In genomic region chr11:77068461-77069335, GRCh38 we compare ENCODE assay signal across 2 cellular contexts.
TF ChIP-seq lines count a peak whose summit lies in the region.

No MANE protein-coding gene starts in this region.

TF ChIP-seq in A549, 52 proteins besides CTCF, POLR2A, EP300 and RAD21 (continued from another document):
- no peak for TF ChIP-seq BCL3 (IDR thresholded peaks at IDR 0.05)
- no peak for TF ChIP-seq ZFP36 (IDR thresholded peaks at IDR 0.05; ENCODE audit: borderline replicate concordance, partially characterized antibody)
- TF ChIP-seq HMGXB4 (CRISPR knock-in tag; IDR thresholded peaks at IDR 0.05; ENCODE audit: borderline replicate concordance), result no peak
- TF ChIP-seq ZSCAN20 (CRISPR knock-in tag; IDR thresholded peaks at IDR 0.05), result no peak
- TF ChIP-seq SMC3 (IDR thresholded peaks at IDR 0.05), result no peak
- TF ChIP-seq RCOR1 (IDR thresholded peaks at IDR 0.05; ENCODE audit: low read depth, low read length), result no peak
- TF ChIP-seq RFX5 (IDR thresholded peaks at IDR 0.05), result no peak
- no peak for TF ChIP-seq TFCP2L1 (CRISPR knock-in tag; IDR thresholded peaks at IDR 0.05)
- no peak for TF ChIP-seq CBX8 (IDR thresholded peaks at IDR 0.05)
- TF ChIP-seq MAX (IDR thresholded peaks at IDR 0.05), result no peak
- no peak for TF ChIP-seq RNF2 (IDR thresholded peaks at IDR 0.05; ENCODE audit: borderline replicate concordance, low read depth)
- no peak for TF ChIP-seq EHF (CRISPR knock-in tag; IDR thresholded peaks at IDR 0.05)
- no peak for TF ChIP-seq FOSB (CRISPR knock-in tag; IDR thresholded peaks at IDR 0.05)
- no peak for TF ChIP-seq MAZ (IDR thresholded peaks at IDR 0.05; ENCODE audit: borderline replicate concordance, low read depth, low read length)
- TF ChIP-seq ESRRA (IDR thresholded peaks at IDR 0.05; ENCODE audit: borderline replicate concordance, low read length), result no peak

TF ChIP-seq in neural cell, 6 proteins besides CTCF, POLR2A, EP300 and RAD21 (continued from another document):
- TF ChIP-seq, protein P1, sequence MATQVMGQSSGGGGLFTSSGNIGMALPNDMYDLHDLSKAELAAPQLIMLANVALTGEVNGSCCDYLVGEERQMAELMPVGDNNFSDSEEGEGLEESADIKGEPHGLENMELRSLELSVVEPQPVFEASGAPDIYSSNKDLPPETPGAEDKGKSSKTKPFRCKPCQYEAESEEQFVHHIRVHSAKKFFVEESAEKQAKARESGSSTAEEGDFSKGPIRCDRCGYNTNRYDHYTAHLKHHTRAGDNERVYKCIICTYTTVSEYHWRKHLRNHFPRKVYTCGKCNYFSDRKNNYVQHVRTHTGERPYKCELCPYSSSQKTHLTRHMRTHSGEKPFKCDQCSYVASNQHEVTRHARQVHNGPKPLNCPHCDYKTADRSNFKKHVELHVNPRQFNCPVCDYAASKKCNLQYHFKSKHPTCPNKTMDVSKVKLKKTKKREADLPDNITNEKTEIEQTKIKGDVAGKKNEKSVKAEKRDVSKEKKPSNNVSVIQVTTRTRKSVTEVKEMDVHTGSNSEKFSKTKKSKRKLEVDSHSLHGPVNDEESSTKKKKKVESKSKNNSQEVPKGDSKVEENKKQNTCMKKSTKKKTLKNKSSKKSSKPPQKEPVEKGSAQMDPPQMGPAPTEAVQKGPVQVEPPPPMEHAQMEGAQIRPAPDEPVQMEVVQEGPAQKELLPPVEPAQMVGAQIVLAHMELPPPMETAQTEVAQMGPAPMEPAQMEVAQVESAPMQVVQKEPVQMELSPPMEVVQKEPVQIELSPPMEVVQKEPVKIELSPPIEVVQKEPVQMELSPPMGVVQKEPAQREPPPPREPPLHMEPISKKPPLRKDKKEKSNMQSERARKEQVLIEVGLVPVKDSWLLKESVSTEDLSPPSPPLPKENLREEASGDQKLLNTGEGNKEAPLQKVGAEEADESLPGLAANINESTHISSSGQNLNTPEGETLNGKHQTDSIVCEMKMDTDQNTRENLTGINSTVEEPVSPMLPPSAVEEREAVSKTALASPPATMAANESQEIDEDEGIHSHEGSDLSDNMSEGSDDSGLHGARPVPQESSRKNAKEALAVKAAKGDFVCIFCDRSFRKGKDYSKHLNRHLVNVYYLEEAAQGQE (IDR thresholded peaks at IDR 0.05; ENCODE audit: borderline replicate concordance), result no peak
- TF ChIP-seq MXI1 (conservative IDR thresholded peaks at IDR 0.05; ENCODE audit: poor library complexity, severe bottlenecking) (no peak), TAF1 (IDR thresholded peaks at IDR 0.05; ENCODE audit: low read depth) (no peak)
